8 cellular contexts compared by ENCODE assay signal in the genomic region with DNA sequence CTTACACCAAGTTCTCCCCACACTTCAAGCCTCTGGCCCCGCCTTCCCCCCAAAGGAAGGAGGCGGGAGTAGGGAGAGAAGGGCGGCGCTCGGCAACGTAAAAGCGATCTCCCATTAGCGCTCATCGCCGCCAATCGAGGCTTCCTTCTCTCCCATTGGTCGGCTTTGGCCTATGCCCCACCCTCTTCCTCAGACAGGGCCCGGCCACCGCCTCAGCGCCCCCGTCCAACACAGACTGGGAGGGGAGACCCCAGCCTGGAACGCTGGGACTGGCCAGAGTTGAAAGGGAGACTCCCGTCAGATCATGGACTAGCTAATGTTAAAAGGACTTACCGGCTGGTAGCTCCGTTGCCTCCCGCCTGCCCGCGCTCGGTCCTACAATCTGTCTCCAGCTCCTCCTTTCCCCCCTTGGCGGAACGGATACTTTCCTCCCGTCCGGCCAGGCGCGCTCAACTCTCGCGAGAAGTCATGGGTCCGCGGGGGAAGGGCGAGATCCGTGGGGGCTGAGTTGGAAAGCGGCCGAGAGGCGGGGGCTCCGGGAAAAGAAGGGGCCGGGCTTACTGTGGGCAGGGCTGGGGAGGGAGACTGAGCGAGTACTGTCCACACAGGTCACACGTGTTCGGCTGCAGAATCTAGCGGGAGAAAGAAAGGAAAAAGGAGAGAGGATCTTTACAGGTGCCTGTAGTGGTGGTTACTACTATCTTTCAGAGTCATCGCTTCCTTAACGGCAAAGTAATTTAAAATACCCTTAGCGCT. TPM values are rescaled to one million over a fixed set of nuclear protein-coding genes. Genes with fewer than 3 reads are reported as not detected.
DNase-seq lines count a peak whose midpoint lies in the region; ATAC-seq and TF ChIP-seq lines count a peak whose summit lies in the region.

A gene (minus strand): TSS at position 437 of the 756 bp plus-strand sequence. CDS start 25,382 bp downstream, outside the sequence.

- H3K4me3 Mint-ChIP-seq in T-helper 17 cell, result peak within 1 kb of the TSS; percentile 97
- H3K4me3 Mint-ChIP-seq in progenitor cell of endocrine pancreas (ENCODE audit: low read depth), result peak within 1 kb of the TSS; percentile 89

- no peaks in the 10 kb centered on the region for H3K36me3 ChIP-seq in left ventricle myocardium inferior

- peaks cover 35% of the 10 kb centered on the region for H3K4me1 Mint-ChIP-seq in T-helper 17 cell
- peaks cover 31% of the 10 kb centered on the region for H3K4me1 Mint-ChIP-seq in progenitor cell of endocrine pancreas (ENCODE audit: low read depth)

- ATAC-seq in HG02885 (IDR thresholded peaks at IDR 0.05; ENCODE audit: poor library complexity, unreplicated experiment), result peak; percentile 94
- ATAC-seq in T-helper 17 cell, result peak; percentile 96

- DNase-seq in NCI-H1694 treated with DMSO at 0.1 percent for 48 hours (lab: John Stamatoyannopoulos, UW), result peak; percentile 87
- peak; percentile 94 to 99 (median 94) for DNase-seq in T-helper 17 cell
- peak; percentile 90 to 100 (median 98) for DNase-seq in amygdala (lab: John Stamatoyannopoulos, UW)
- DNase-seq in left ventricle myocardium inferior, result peak; percentile 98
- peak; percentile 99 for DNase-seq in progenitor cell of endocrine pancreas (ENCODE audit: low spot score, unreplicated experiment)
- DNase-seq in ureter (ENCODE audit: low spot score), result peak; percentile 99

- H3K27me3 Mint-ChIP-seq in T-helper 17 cell (no peaks in the 10 kb centered on the region), progenitor cell of endocrine pancreas (no peaks in the 10 kb centered on the region)

- H3K36me3 Mint-ChIP-seq in T-helper 17 cell (ENCODE audit: low read depth) (peaks cover 4% of the 10 kb centered on the region), progenitor cell of endocrine pancreas (ENCODE audit: insufficient read depth) (peaks cover 2% of the 10 kb centered on the region)

- no peaks in the 10 kb centered on the region for H3K27me3 ChIP-seq in left ventricle myocardium inferior (ENCODE audit: low read depth)

- H3K4me3 ChIP-seq in left ventricle myocardium inferior, result peak within 1 kb of the TSS; percentile 79

- H3K9me3 ChIP-seq in T-helper 17 cell (ENCODE audit: control insufficient read depth, low read length, poor library complexity, severe bottlenecking) (no peaks in the 10 kb centered on the region), left ventricle myocardium inferior (replicated peaks) (no peaks in the 10 kb centered on the region)

- peak; percentile 58 for TF ChIP-seq POLR2A in GM15510 (IDR thresholded peaks at IDR 0.05; ENCODE audit: borderline replicate concordance, extremely low read depth, insufficient read length)

- peaks cover 42% of the 10 kb centered on the region for H3K4me1 ChIP-seq in left ventricle myocardium inferior

- peak; percentile 10 for TF ChIP-seq CTCF in left ventricle myocardium inferior (IDR thresholded peaks at IDR 0.05; ENCODE audit: borderline replicate concordance)
- no peak for TF ChIP-seq CTCF in progenitor cell of endocrine pancreas (IDR thresholded peaks at IDR 0.05; ENCODE audit: unreplicated experiment)

- H3K27ac ChIP-seq in left ventricle myocardium inferior (replicated peaks), result peak within 1 kb of the TSS; percentile 98

- intact Hi-C loops in left ventricle myocardium inferior (cut with micrococcal nuclease), result loop anchor here (10.0 kb wide), 1 partner anchor 49 kb away; a partner anchor contains a TSS

- H3K27ac Mint-ChIP-seq in T-helper 17 cell (peak within 1 kb of the TSS; percentile 96), progenitor cell of endocrine pancreas (peak within 1 kb of the TSS; percentile 99)

- H3K9me3 Mint-ChIP-seq in progenitor cell of endocrine pancreas (ENCODE audit: low read depth), result no peaks in the 10 kb centered on the region

RNA-seq across cellular contexts. Expression of the gene that starts here (rescaled TPM):
- 10 to 100 TPM; 22.7 to 25.3 TPM for total RNA-seq in T-helper 17 cell
- 29.8 TPM for total RNA-seq in left ventricle myocardium inferior
- total RNA-seq in progenitor cell of endocrine pancreas, result 47.5 and 51.7 TPM in 2 replicates
- 58.3 TPM for total RNA-seq in ureter

Comparison
In these comparisons a context has a peak if more than half of its experiments do, and no peak if none do; other contexts are left out.
1. Peak in every context shown above with its lines: DNase-seq, ATAC-seq, H3K4me3 ChIP-seq and H3K27ac ChIP-seq.